Comparison of ENCODE assay signal across 18 cellular contexts in genomic region chr2:1688161-1688560, GRCh38. TPM values are rescaled to one million over a fixed set of nuclear protein-coding genes. Genes with fewer than 3 reads are reported as not detected.
"Had no signal": no experiment of that assay in that cellular context is flagged by ENCODE, and none has a peak within 500 bp of the region (broad histone marks: within the 10 kb centered on the region; RNA-seq: fewer than 3 reads in every experiment).

No MANE protein-coding gene starts in this region.

- H3K27me3 ChIP-seq: foreskin keratinocyte, right lobe of liver, suprapubic skin, upper lobe of left lung had no signal

- H3K27ac Mint-ChIP-seq: activated CD4-positive, alpha-beta memory T cell treated with anti-CD3 and anti-CD28 coated beads for 36 hours; activated naive CD8-positive, alpha-beta T cell treated with anti-CD3 and anti-CD28 coated beads for 36 hours; activated T-cell treated with anti-CD3 and anti-CD28 coated beads, Interleukin-2, amount 50 U/mL, for 72 hours; mesothelial cell of epicardium; naive thymus-derived CD4-positive, alpha-beta T cell; stimulated activated naive B cell treated with anti-CD40 and anti-IgM and Interleukin-4, amounts not matched to agents 10 μg/mL and 1 μg/mL and 100 μg/mL, for 72 hours; T-helper 2 cell treated with Interferon-gamma antibody and Interleukin-4, amounts not matched to agents 5 μg/mL and 100 μg/mL, for 36 hours had no signal

- H3K4me1 Mint-ChIP-seq: activated naive CD8-positive, alpha-beta T cell treated with anti-CD3 and anti-CD28 coated beads for 36 hours; naive thymus-derived CD4-positive, alpha-beta T cell; stimulated activated naive B cell treated with anti-CD40 and anti-IgM and Interleukin-4, amounts not matched to agents 10 μg/mL and 1 μg/mL and 100 μg/mL, for 72 hours had no signal

- H3K4me3 ChIP-seq: psoas muscle, right lobe of liver, suprapubic skin, upper lobe of left lung had no signal

- H3K36me3 Mint-ChIP-seq: activated CD4-positive, alpha-beta memory T cell treated with anti-CD3 and anti-CD28 coated beads for 36 hours; activated naive CD8-positive, alpha-beta T cell treated with anti-CD3 and anti-CD28 coated beads for 36 hours; naive thymus-derived CD4-positive, alpha-beta T cell; stimulated activated naive B cell treated with anti-CD40 and anti-IgM and Interleukin-4, amounts not matched to agents 10 μg/mL and 1 μg/mL and 100 μg/mL, for 72 hours had no signal

- DNase-seq: activated CD4-positive, alpha-beta memory T cell treated with anti-CD3 and anti-CD28 coated beads for 36 hours; activated gamma-delta T cell treated with Interleukin-2 at 50 U/mL for 16 hours; activated naive CD8-positive, alpha-beta T cell treated with anti-CD3 and anti-CD28 coated beads for 36 hours; activated T-cell treated with anti-CD3 and anti-CD28 coated beads, Interleukin-2, amount 50 U/mL, for 72 hours; foreskin keratinocyte; head of caudate nucleus; islet precursor cell; naive thymus-derived CD4-positive, alpha-beta T cell; psoas muscle; right lobe of liver; stimulated activated CD4-positive, alpha-beta T cell treated with anti-CD3 and anti-CD28 coated beads, Interleukin-2, amount 100 ng/mL, for 24 hours; stimulated activated naive B cell treated with anti-CD40 and anti-IgM and Interleukin-4, amounts not matched to agents 10 μg/mL and 1 μg/mL and 100 μg/mL, for 72 hours; SW 1271 had no signal

- H3K9me3 ChIP-seq: psoas muscle, right lobe of liver, suprapubic skin, upper lobe of left lung had no signal

- H3K36me3 ChIP-seq: right lobe of liver had no signal

- H3K27me3 Mint-ChIP-seq: activated CD4-positive, alpha-beta memory T cell treated with anti-CD3 and anti-CD28 coated beads for 36 hours had no signal

- H3K4me1 ChIP-seq: foreskin keratinocyte, right lobe of liver, suprapubic skin had no signal

- ATAC-seq: activated T-cell treated with anti-CD3 and anti-CD28 coated beads, Interleukin-2, amount 50 U/mL, for 72 hours; foreskin keratinocyte; naive thymus-derived CD4-positive, alpha-beta T cell; psoas muscle; right lobe of liver; stimulated activated naive B cell treated with anti-CD40 and anti-IgM and Interleukin-4, amounts not matched to agents 10 μg/mL and 1 μg/mL and 100 μg/mL, for 72 hours had no signal

- FAIRE-seq: endothelial cell of umbilical vein had no signal

- H3K27ac ChIP-seq: foreskin keratinocyte, psoas muscle, right lobe of liver, suprapubic skin, upper lobe of left lung had no signal

- H3K4me3 Mint-ChIP-seq: activated CD4-positive, alpha-beta memory T cell treated with anti-CD3 and anti-CD28 coated beads for 36 hours; activated naive CD8-positive, alpha-beta T cell treated with anti-CD3 and anti-CD28 coated beads for 36 hours; activated T-cell treated with anti-CD3 and anti-CD28 coated beads, Interleukin-2, amount 50 U/mL, for 72 hours; mesothelial cell of epicardium; naive thymus-derived CD4-positive, alpha-beta T cell; stimulated activated naive B cell treated with anti-CD40 and anti-IgM and Interleukin-4, amounts not matched to agents 10 μg/mL and 1 μg/mL and 100 μg/mL, for 72 hours; T-helper 2 cell treated with Interferon-gamma antibody and Interleukin-4, amounts not matched to agents 5 μg/mL and 100 μg/mL, for 36 hours had no signal

- H3K9me3 Mint-ChIP-seq: activated CD4-positive, alpha-beta memory T cell treated with anti-CD3 and anti-CD28 coated beads for 36 hours; activated naive CD8-positive, alpha-beta T cell treated with anti-CD3 and anti-CD28 coated beads for 36 hours; activated T-cell treated with anti-CD3 and anti-CD28 coated beads, Interleukin-2, amount 50 U/mL, for 72 hours; mesothelial cell of epicardium; naive thymus-derived CD4-positive, alpha-beta T cell; stimulated activated naive B cell treated with anti-CD40 and anti-IgM and Interleukin-4, amounts not matched to agents 10 μg/mL and 1 μg/mL and 100 μg/mL, for 72 hours; T-helper 2 cell treated with Interferon-gamma antibody and Interleukin-4, amounts not matched to agents 5 μg/mL and 100 μg/mL, for 36 hours had no signal

RNA-seq across cellular contexts. Expression of gene PXDN, which starts 56.2 kb away (rescaled TPM):
- total RNA-seq: activated CD4-positive, alpha-beta memory T cell treated with anti-CD3 and anti-CD28 coated beads for 36 hours had no signal
